2 cellular contexts compared by ENCODE assay signal in the genomic region with DNA sequence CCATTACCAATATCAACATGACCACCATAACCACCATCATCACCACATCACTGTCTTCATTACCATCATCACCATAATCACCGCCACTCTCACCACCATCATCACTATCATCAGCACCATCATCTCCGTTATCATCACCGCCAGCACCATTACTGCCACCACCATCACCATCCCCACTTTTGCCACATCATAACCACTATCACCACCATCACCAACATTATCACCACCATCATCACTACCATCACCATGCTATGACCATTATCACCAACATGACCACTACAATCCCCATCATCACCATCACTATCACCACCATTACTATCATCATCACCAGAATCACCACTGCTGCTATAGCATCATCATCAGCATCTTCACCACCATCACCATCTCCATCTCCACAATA.
TF ChIP-seq lines count a peak whose summit lies in the region.

No MANE protein-coding gene starts in this region.

TF ChIP-seq in HepG2, 621 proteins besides CTCF, POLR2A, EP300 and RAD21:
- TF ChIP-seq TRIM22 (IDR thresholded peaks at IDR 0.05) (0 out of 2 replicates have a peak, but pooled peaks have one; percentile 10), ZNF224 (CRISPR knock-in tag; IDR thresholded peaks at IDR 0.05) (no peak), CREB1 (IDR thresholded peaks at IDR 0.05) (peak; percentile 90), CREB1 (CRISPR knock-in tag; IDR thresholded peaks at IDR 0.05) (no peak), IKZF1 (IDR thresholded peaks at IDR 0.05) (0 out of 2 replicates have a peak, but pooled peaks have one; percentile 78), FOXP1 (IDR thresholded peaks at IDR 0.05) (peak; percentile 45; the same call in 1 of the 2 replicates), FOXP1 (CRISPR knock-in tag; IDR thresholded peaks at IDR 0.05) (no peak), FOXK2 (IDR thresholded peaks at IDR 0.05) (peak; percentile 2; the same call in 1 of the 2 replicates), NONO (IDR thresholded peaks at IDR 0.05) (peak; percentile 92; the same call in 1 of the 2 replicates), NONO (CRISPR knock-in tag; conservative IDR thresholded peaks at IDR 0.05) (no peak), ATF7 (IDR thresholded peaks at IDR 0.05) (peak; percentile 15; the same call in 1 of the 2 replicates), ATF7 (CRISPR knock-in tag; IDR thresholded peaks at IDR 0.05) (no peak)
- TF ChIP-seq, protein P1, sequence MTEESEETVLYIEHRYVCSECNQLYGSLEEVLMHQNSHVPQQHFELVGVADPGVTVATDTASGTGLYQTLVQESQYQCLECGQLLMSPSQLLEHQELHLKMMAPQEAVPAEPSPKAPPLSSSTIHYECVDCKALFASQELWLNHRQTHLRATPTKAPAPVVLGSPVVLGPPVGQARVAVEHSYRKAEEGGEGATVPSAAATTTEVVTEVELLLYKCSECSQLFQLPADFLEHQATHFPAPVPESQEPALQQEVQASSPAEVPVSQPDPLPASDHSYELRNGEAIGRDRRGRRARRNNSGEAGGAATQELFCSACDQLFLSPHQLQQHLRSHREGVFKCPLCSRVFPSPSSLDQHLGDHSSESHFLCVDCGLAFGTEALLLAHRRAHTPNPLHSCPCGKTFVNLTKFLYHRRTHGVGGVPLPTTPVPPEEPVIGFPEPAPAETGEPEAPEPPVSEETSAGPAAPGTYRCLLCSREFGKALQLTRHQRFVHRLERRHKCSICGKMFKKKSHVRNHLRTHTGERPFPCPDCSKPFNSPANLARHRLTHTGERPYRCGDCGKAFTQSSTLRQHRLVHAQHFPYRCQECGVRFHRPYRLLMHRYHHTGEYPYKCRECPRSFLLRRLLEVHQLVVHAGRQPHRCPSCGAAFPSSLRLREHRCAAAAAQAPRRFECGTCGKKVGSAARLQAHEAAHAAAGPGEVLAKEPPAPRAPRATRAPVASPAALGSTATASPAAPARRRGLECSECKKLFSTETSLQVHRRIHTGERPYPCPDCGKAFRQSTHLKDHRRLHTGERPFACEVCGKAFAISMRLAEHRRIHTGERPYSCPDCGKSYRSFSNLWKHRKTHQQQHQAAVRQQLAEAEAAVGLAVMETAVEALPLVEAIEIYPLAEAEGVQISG (CRISPR knock-in tag; IDR thresholded peaks at IDR 0.05), result no peak

TF ChIP-seq in H1, 55 proteins besides CTCF, POLR2A, EP300 and RAD21:
- TF ChIP-seq, protein P2, sequence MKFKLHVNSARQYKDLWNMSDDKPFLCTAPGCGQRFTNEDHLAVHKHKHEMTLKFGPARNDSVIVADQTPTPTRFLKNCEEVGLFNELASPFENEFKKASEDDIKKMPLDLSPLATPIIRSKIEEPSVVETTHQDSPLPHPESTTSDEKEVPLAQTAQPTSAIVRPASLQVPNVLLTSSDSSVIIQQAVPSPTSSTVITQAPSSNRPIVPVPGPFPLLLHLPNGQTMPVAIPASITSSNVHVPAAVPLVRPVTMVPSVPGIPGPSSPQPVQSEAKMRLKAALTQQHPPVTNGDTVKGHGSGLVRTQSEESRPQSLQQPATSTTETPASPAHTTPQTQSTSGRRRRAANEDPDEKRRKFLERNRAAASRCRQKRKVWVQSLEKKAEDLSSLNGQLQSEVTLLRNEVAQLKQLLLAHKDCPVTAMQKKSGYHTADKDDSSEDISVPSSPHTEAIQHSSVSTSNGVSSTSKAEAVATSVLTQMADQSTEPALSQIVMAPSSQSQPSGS (IDR thresholded peaks at IDR 0.05; ENCODE audit: low read length), result no peak
- no peak for TF ChIP-seq CREB1 (IDR thresholded peaks at IDR 0.05)
- no peak for TF ChIP-seq MAX (IDR thresholded peaks at IDR 0.05)
- TF ChIP-seq POU5F1 (IDR thresholded peaks at IDR 0.05; ENCODE audit: low read depth, low read length), result no peak
- TF ChIP-seq ZNF274 (IDR thresholded peaks at IDR 0.05; ENCODE audit: borderline replicate concordance, extremely low read depth, low read length), result no peak
- no peak for TF ChIP-seq EZH2 (IDR thresholded peaks at IDR 0.05; ENCODE audit: low read depth, low read length, severe bottlenecking)
- TF ChIP-seq NANOG (IDR thresholded peaks at IDR 0.05; ENCODE audit: insufficient read depth, low read depth, low read length, poor library complexity, severe bottlenecking), result no peak
- no peak for TF ChIP-seq MAFK (IDR thresholded peaks at IDR 0.05; ENCODE audit: low read depth, low read length)
- no peak for TF ChIP-seq EGR1 (IDR thresholded peaks at IDR 0.05; ENCODE audit: borderline replicate concordance, low read depth, low read length)
- TF ChIP-seq ASH2L (IDR thresholded peaks at IDR 0.05; ENCODE audit: low read length), result no peak
- TF ChIP-seq BCL11A (IDR thresholded peaks at IDR 0.05; ENCODE audit: low read depth in 2 of 2, low read length in 2 of 2), result no peak
- no peak for TF ChIP-seq BACH1 (IDR thresholded peaks at IDR 0.05; ENCODE audit: low read length)
